8 cellular contexts compared by ENCODE assay signal in genomic region chr18:36129300-36130038, GRCh38. TPM values are rescaled to one million over a fixed set of nuclear protein-coding genes. Genes with fewer than 3 reads are reported as not detected.
A peak's percentile ranks its signal among the peaks of the same experiment; 100 is the strongest.
DNase-seq lines count a peak whose midpoint lies in the region; ATAC-seq and TF ChIP-seq lines count a peak whose summit lies in the region.

Gene ELP2, plus strand, starts transcription at chr18:36129899. Its CDS starts 35 bp downstream, at chr18:36129934.
Gene SLC39A6, minus strand, starts transcription at chr18:36129340. Its CDS starts 2,333 bp downstream, at chr18:36127007.

- WGBS in lung, 2 donors, result 0 to 1% methylated on average over 68 to 69 of the region's 69 CpGs

- H3K27ac ChIP-seq in lung (ENCODE audit: low read depth in 1 of 2, low read length in 1 of 2), result peak within 1 kb of the TSS; percentile 100

- peaks cover 12 to 14% of the 10 kb centered on the region in 2 donors for H3K4me1 ChIP-seq in lung (ENCODE audit: control insufficient read depth in 2 of 2, insufficient read depth in 2 of 2, low read length in 2 of 2)

- H3K9me3 ChIP-seq in lung (ENCODE audit: control insufficient read depth in 2 of 2, insufficient read depth in 1 of 2, low read length in 1 of 2), result no peaks in the 10 kb centered on the region

- DNase-seq in COLO829 (ENCODE audit: low spot score) (peak; percentile 97), HT-29 (ENCODE audit: low spot score) (peak; percentile 87), lung (ENCODE audit: low spot score) (peak; percentile 95)
- peak; percentile 87 for DNase-seq in NK-92 treated with Interleukin-12 subunit alpha and Interleukin-12 subunit beta, amount 100 ng/mL, for 24 hours (lab: John Stamatoyannopoulos, UW)
- DNase-seq in activated CD8-positive, alpha-beta memory T cell treated with anti-CD3 and anti-CD28 coated beads for 24 hours, result peak; percentile 98
- DNase-seq in effector CD4-positive, alpha-beta T cell, result peak; percentile 93
- DNase-seq in stimulated activated CD4-positive, alpha-beta T cell treated with anti-CD3 and anti-CD28 coated beads, TNF-alpha, amount 100 ng/mL, for 24 hours (ENCODE audit: low read depth in 3 of 3), result peak; percentile 87 to 96 (median 91)

- ATAC-seq in GM21360 (IDR thresholded peaks at IDR 0.05; ENCODE audit: unreplicated experiment) (peak; percentile 86), lung (ENCODE audit: insufficient read depth, low FRiP score) (peak; percentile 98)

- no peaks in the 10 kb centered on the region for H3K27me3 ChIP-seq in lung (ENCODE audit: control insufficient read depth, insufficient read depth)

- H3K36me3 ChIP-seq in lung (ENCODE audit: control insufficient read depth in 2 of 2, insufficient read depth in 2 of 2, low read length in 2 of 2), result peaks cover 2 to 5% of the 10 kb centered on the region in 2 donors

- peak within 1 kb of the TSS; percentile 97 for H3K4me3 ChIP-seq in lung

- TF ChIP-seq CTCF in lung (IDR thresholded peaks at IDR 0.05; ENCODE audit: control extremely low read depth, extremely low read depth), result no peak

RNA-seq across cellular contexts. Expression of gene ELP2, which starts in this region (rescaled TPM):
- 42.4 and 75.2 TPM in 2 replicates for total RNA-seq in HT-29 (2014; rRNA removed; shearing (Covaris generic))
- total RNA-seq in lung, result 100 to 1,000 TPM in 1 of 2 donors, 10 to 100 TPM in 1; 48.6 to 257 TPM
- 10 to 100 TPM; 31.4 to 65.1 TPM for polyA plus RNA-seq in lung

RNA-seq across cellular contexts. Expression of gene SLC39A6, which starts in this region (rescaled TPM):
- total RNA-seq in HT-29 (2014; rRNA removed; shearing (Covaris generic)), result 24.8 and 26.0 TPM in 2 replicates
- 10 to 100 TPM; 29.3 to 59.2 TPM for total RNA-seq in lung
- polyA plus RNA-seq in lung, result 10 to 100 TPM in 1 of 2 donors, 1 to 10 TPM in 1; 4.7 to 32.7 TPM

Comparison
In these comparisons a context has a peak if more than half of its experiments do, and no peak if none do; other contexts are left out.
1. Peak in every context shown above with its lines: DNase-seq, ATAC-seq, H3K4me3 ChIP-seq and H3K27ac ChIP-seq.